ENCODE assay signal across 8 cellular contexts in the genomic region with DNA sequence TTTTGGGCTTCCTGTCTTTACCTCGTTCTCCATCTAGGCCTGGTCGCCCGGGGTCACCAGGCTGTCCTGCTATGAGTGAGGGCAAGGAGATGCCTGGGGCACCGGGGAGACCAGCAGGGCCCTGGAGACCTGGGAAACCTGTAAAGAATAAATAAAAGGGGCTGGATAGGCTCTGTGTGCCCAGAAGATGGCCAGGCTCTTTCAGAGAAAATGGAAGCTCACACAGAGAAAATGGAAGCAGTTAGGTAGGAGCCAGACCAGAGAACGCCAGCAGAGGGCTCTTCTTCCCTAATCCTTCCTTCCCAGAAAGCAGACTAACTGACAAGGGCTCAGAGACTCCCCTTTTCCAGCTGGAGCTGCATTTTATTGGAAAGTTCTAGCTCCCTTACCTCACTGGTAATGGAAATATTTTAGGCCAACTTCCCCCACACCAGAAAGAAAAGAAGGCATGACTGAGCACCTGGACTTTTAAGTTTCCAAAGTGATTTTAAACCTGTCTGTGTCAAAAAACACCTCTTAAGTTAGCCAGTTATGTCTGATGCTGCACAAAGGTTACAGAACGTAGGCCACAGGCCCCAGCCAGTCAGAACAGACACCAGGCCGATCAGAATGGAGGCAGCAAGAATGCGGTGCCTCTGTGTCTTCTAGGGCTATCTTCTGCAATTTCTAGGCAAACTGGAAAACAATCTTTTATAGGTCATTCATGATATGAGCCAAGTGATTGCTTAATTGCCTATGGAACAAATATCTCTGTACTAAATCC.
DNase-seq lines count a peak whose midpoint lies in the region; ATAC-seq, FAIRE-seq and TF ChIP-seq lines count a peak whose summit lies in the region.

No MANE protein-coding gene starts in this region.

- H3K4me1 ChIP-seq in kidney (ENCODE audit: control insufficient read depth in 1 of 2, insufficient read depth in 1 of 2, low read depth in 1 of 2, low read length in 2 of 2) (no peaks in the 10 kb centered on the region), gastrocnemius medialis (no peaks in the 10 kb centered on the region)

- TF ChIP-seq POLR2A in gastrocnemius medialis (IDR thresholded peaks at IDR 0.05), result no peak

- intact Hi-C loops in Calu3 (cut with micrococcal nuclease; ENCODE audit: unreplicated experiment) (no loop called here), kidney (cut with DNase I) (no loop called here), gastrocnemius medialis (cut with DNase I; ENCODE audit: low total_unique reads) (no loop called here)

- BruUV-seq in Calu3 (replicated peaks; lab: Mats Ljungman, UMichigan), result no TSS peak

- H3K27ac Mint-ChIP-seq in Calu3 (ENCODE audit: unreplicated experiment) (no peak overlapping the region), T-cell (no peak overlapping the region)

- H3K4me3 ChIP-seq in kidney (ENCODE audit: low read length in 2 of 2) (no peak overlapping the region), gastrocnemius medialis (no peak overlapping the region)

- H3K4me3 Mint-ChIP-seq in Calu3 (ENCODE audit: low read depth, unreplicated experiment), result no peak overlapping the region
- H3K4me3 Mint-ChIP-seq in T-cell, result no peak overlapping the region

- H3K4me1 Mint-ChIP-seq in Calu3 (ENCODE audit: low read depth, unreplicated experiment), result peaks cover 9% of the 10 kb centered on the region
- no peaks in the 10 kb centered on the region for H3K4me1 Mint-ChIP-seq in T-cell

- peak; percentile 26 for DNase-seq in Calu3
- DNase-seq in HT1080 (ENCODE audit: low read depth), result peak; percentile 62
- DNase-seq in kidney, result no peak
- DNase-seq in T-cell, result no peak
- no peak for DNase-seq in gastrocnemius medialis
- DNase-seq in SKM-1 (lab: John Stamatoyannopoulos, UW; ENCODE audit: unreplicated experiment), result no peak

- TF ChIP-seq CTCF in Calu3 (IDR thresholded peaks at IDR 0.05; ENCODE audit: unreplicated experiment) (peak; percentile 33), kidney (IDR thresholded peaks at IDR 0.05; ENCODE audit: borderline replicate concordance, extremely low read depth, insufficient read depth) (peak; percentile 3), gastrocnemius medialis (IDR thresholded peaks at IDR 0.05 in 4 of 5, conservative IDR thresholded peaks at IDR 0.05 in 1 of 5) (no peak)

- CTCF ChIA-PET in Calu3 (lab: Charles Lee), result no interaction called here
- CTCF ChIA-PET in T-cell (lab: Charles Lee), result no interaction called here

- ATAC-seq in SK-N-SH treated with all-trans-retinoic acid at 6 μM for 48 hours (peak; percentile 98), T-cell (replicated peaks in 1 of 4) (no peak), gastrocnemius medialis (no peak), GM21529 (IDR thresholded peaks at IDR 0.05; ENCODE audit: unreplicated experiment) (no peak)

- no peak for FAIRE-seq in kidney (lab: Jason Lieb, UNC)

- H3K9me3 ChIP-seq in kidney (ENCODE audit: control insufficient read depth in 1 of 2, low read length in 2 of 2) (no peaks in the 10 kb centered on the region), gastrocnemius medialis (no peaks in the 10 kb centered on the region)

- no peak overlapping the region for H3K9ac ChIP-seq in kidney (ENCODE audit: low read length in 2 of 2)

- no peaks in the 10 kb centered on the region for H3K27me3 Mint-ChIP-seq in Calu3 (ENCODE audit: unreplicated experiment)
- peaks cover 0 to 5% of the 10 kb centered on the region in 2 donors for H3K27me3 Mint-ChIP-seq in T-cell

- H3K27ac ChIP-seq in kidney (ENCODE audit: low read depth in 2 of 2, low read length in 2 of 2), result no peak overlapping the region
- H3K27ac ChIP-seq in gastrocnemius medialis, result no peak overlapping the region

- in situ Hi-C loops in gastrocnemius medialis (cut with MboI; ENCODE audit: low sequenced_read_pairs in 4 of 4), result no loop called here

- no peaks in the 10 kb centered on the region for H3K36me3 ChIP-seq in kidney (ENCODE audit: control insufficient read depth in 1 of 2, insufficient read depth in 2 of 2, low read length in 2 of 2)
- H3K36me3 ChIP-seq in gastrocnemius medialis, result no peaks in the 10 kb centered on the region

- H3K9me3 Mint-ChIP-seq in Calu3 (ENCODE audit: low read depth, unreplicated experiment) (no peaks in the 10 kb centered on the region), T-cell (no peaks in the 10 kb centered on the region)

- no peaks in the 10 kb centered on the region for H3K36me3 Mint-ChIP-seq in Calu3 (ENCODE audit: insufficient read depth, unreplicated experiment)
- H3K36me3 Mint-ChIP-seq in T-cell, result no peaks in the 10 kb centered on the region

- H3K27me3 ChIP-seq in gastrocnemius medialis, result no peaks in the 10 kb centered on the region

- POLR2A ChIA-PET in T-cell (lab: Charles Lee), result no interaction called here

TF ChIP-seq in SK-N-SH treated with all-trans-retinoic acid at 6 μM for 48 hours, 23 proteins besides CTCF, POLR2A, EP300 and RAD21:
- TF ChIP-seq PPARA (CRISPR knock-in tag; IDR thresholded peaks at IDR 0.05; ENCODE audit: borderline replicate concordance) (no peak), ISL1 (CRISPR knock-in tag; IDR thresholded peaks at IDR 0.05) (no peak), ZNF70 (CRISPR knock-in tag; IDR thresholded peaks at IDR 0.05) (no peak), OSR1 (CRISPR knock-in tag; IDR thresholded peaks at IDR 0.05) (no peak), ESRRG (CRISPR knock-in tag; IDR thresholded peaks at IDR 0.05) (no peak), RARB (CRISPR knock-in tag; IDR thresholded peaks at IDR 0.05) (no peak), BACH2 (CRISPR knock-in tag; IDR thresholded peaks at IDR 0.05; ENCODE audit: borderline replicate concordance) (no peak), CSDC2 (CRISPR knock-in tag; IDR thresholded peaks at IDR 0.05) (no peak), TOX (CRISPR knock-in tag; IDR thresholded peaks at IDR 0.05; ENCODE audit: borderline replicate concordance) (no peak), TCF4 (CRISPR knock-in tag; IDR thresholded peaks at IDR 0.05; ENCODE audit: borderline replicate concordance) (no peak), ZFP30 (CRISPR knock-in tag; IDR thresholded peaks at IDR 0.05) (no peak), ZC3H10 (CRISPR knock-in tag; IDR thresholded peaks at IDR 0.05) (no peak), ZFP3 (CRISPR knock-in tag; IDR thresholded peaks at IDR 0.05) (no peak), CSRNP3 (CRISPR knock-in tag; IDR thresholded peaks at IDR 0.05) (no peak), POU6F1 (CRISPR knock-in tag; IDR thresholded peaks at IDR 0.05; ENCODE audit: borderline replicate concordance, low read depth) (no peak), SNAI2 (CRISPR knock-in tag; IDR thresholded peaks at IDR 0.05) (no peak), GLIS3 (CRISPR knock-in tag; IDR thresholded peaks at IDR 0.05) (no peak), ARNTL (CRISPR knock-in tag; IDR thresholded peaks at IDR 0.05; ENCODE audit: borderline replicate concordance, low read depth) (no peak)
- TF ChIP-seq, protein P1, sequence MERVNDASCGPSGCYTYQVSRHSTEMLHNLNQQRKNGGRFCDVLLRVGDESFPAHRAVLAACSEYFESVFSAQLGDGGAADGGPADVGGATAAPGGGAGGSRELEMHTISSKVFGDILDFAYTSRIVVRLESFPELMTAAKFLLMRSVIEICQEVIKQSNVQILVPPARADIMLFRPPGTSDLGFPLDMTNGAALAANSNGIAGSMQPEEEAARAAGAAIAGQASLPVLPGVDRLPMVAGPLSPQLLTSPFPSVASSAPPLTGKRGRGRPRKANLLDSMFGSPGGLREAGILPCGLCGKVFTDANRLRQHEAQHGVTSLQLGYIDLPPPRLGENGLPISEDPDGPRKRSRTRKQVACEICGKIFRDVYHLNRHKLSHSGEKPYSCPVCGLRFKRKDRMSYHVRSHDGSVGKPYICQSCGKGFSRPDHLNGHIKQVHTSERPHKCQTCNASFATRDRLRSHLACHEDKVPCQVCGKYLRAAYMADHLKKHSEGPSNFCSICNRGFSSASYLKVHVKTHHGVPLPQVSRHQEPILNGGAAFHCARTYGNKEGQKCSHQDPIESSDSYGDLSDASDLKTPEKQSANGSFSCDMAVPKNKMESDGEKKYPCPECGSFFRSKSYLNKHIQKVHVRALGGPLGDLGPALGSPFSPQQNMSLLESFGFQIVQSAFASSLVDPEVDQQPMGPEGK (CRISPR knock-in tag; IDR thresholded peaks at IDR 0.05; ENCODE audit: borderline replicate concordance), result no peak

Comparison
In these comparisons a context has a peak if more than half of its experiments do, and no peak if none do; other contexts are left out.
1. DNase-seq: peak in Calu3 (single experiment) and HT1080 (single experiment); none in kidney (single experiment), T-cell (0 of 34), gastrocnemius medialis (0 of 2) and SKM-1 (single experiment).
2. CTCF ChIP-seq: peak in Calu3 (single experiment) and kidney (single experiment); none in gastrocnemius medialis (0 of 5).